ENCODE assay signal across 13 cellular contexts in genomic region chr15:49619226-49619625, GRCh38. TPM values are rescaled to one million over a fixed set of nuclear protein-coding genes. Genes with fewer than 3 reads are reported as not detected.
A peak's percentile ranks its signal among the peaks of the same experiment; 100 is the strongest.
DNase-seq lines count a peak whose midpoint lies in the region; ATAC-seq and TF ChIP-seq lines count a peak whose summit lies in the region.
"Had no signal": no experiment of that assay in that cellular context is flagged by ENCODE, and none has a peak within 500 bp of the region (broad histone marks: within the 10 kb centered on the region; RNA-seq: fewer than 3 reads in every experiment).

No MANE protein-coding gene starts in this region.

- H3K4me1 ChIP-seq in lower lobe of right lung (peaks cover 23% of the 10 kb centered on the region), thoracic aorta (ENCODE audit: control insufficient read depth in 1 of 2, low read depth in 2 of 2) (peaks cover 20 to 33% of the 10 kb centered on the region in 2 donors)

- H3K27ac Mint-ChIP-seq in activated naive CD4-positive, alpha-beta T cell treated with anti-CD3 and anti-CD28 coated beads, Interleukin-2, amount 50 U/mL, for 24 hours: peak overlapping the region; percentile 55

- H3K27me3 ChIP-seq in lower lobe of right lung (ENCODE audit: low read depth) (no peaks in the 10 kb centered on the region), thoracic aorta (replicated peaks; ENCODE audit: insufficient read depth) (no peaks in the 10 kb centered on the region)

- H3K36me3 ChIP-seq in lower lobe of right lung: no peaks in the 10 kb centered on the region
- H3K36me3 ChIP-seq in thoracic aorta: no peaks in the 10 kb centered on the region

- H3K9me3 ChIP-seq in lower lobe of right lung (peaks cover 7% of the 10 kb centered on the region), thoracic aorta (peaks cover 3% of the 10 kb centered on the region)

- peaks cover 57% of the 10 kb centered on the region for H3K4me1 Mint-ChIP-seq in activated naive CD4-positive, alpha-beta T cell treated with anti-CD3 and anti-CD28 coated beads, Interleukin-2, amount 50 U/mL, for 24 hours

- peaks cover 24% of the 10 kb centered on the region for H3K36me3 Mint-ChIP-seq in activated naive CD4-positive, alpha-beta T cell treated with anti-CD3 and anti-CD28 coated beads, Interleukin-2, amount 50 U/mL, for 24 hours

- no peak overlapping the region for H3K4me3 Mint-ChIP-seq in activated naive CD4-positive, alpha-beta T cell treated with anti-CD3 and anti-CD28 coated beads, Interleukin-2, amount 50 U/mL, for 24 hours

- no peaks in the 10 kb centered on the region for H3K27me3 Mint-ChIP-seq in activated naive CD4-positive, alpha-beta T cell treated with anti-CD3 and anti-CD28 coated beads, Interleukin-2, amount 50 U/mL, for 24 hours

- peak overlapping the region; percentile 94 for H3K27ac ChIP-seq in lower lobe of right lung
- H3K27ac ChIP-seq in thoracic aorta: no peak overlapping the region

- TF ChIP-seq CTCF in lower lobe of right lung (IDR thresholded peaks at IDR 0.05) (no peak), thoracic aorta (IDR thresholded peaks at IDR 0.05) (no peak)

- intact Hi-C loops in lower lobe of right lung (cut with DNase I): no loop called here

- H3K4me3 ChIP-seq in lower lobe of right lung (no peak overlapping the region), thoracic aorta (peak overlapping the region; percentile 98)

- no peak for DNase-seq in activated naive CD4-positive, alpha-beta T cell treated with anti-CD3 and anti-CD28 coated beads, Interleukin-2, amount 50 U/mL, for 16 hours
- DNase-seq in RPMI7951 (ENCODE audit: low read depth) (peak; percentile 11), lower lobe of right lung (no peak), thoracic aorta (ENCODE audit: low spot score) (no peak), cortex of kidney (lab: John Stamatoyannopoulos, UW) (no peak), occipital lobe (lab: John Stamatoyannopoulos, UW) (no peak)
- DNase-seq: amygdala; GOT3; NCI-H345; RPMI8226; stimulated activated CD4-positive, alpha-beta T cell treated with anti-CD3 and anti-CD28 coated beads, Interleukin-12 subunit alpha, Interleukin-12 subunit beta, amount 100 ng/mL, for 4 hours had no signal

- H3K9me3 Mint-ChIP-seq in activated naive CD4-positive, alpha-beta T cell treated with anti-CD3 and anti-CD28 coated beads, Interleukin-2, amount 50 U/mL, for 24 hours: no peaks in the 10 kb centered on the region

- no peak for ATAC-seq in lower lobe of right lung
- no peak for ATAC-seq in thoracic aorta (ENCODE audit: insufficient number of reproducible peaks, low FRiP score, low read depth)
- ATAC-seq in HG03108 (IDR thresholded peaks at IDR 0.05; ENCODE audit: unreplicated experiment): no peak

RNA-seq across cellular contexts. Expression of gene FAM227B, which starts 1.4 kb away (rescaled TPM):
- total RNA-seq in RPMI7951 (2014; rRNA removed; shearing (Covaris generic)): 6.4 and 7.7 TPM in 2 replicates
- 5.1 TPM for total RNA-seq in lower lobe of right lung
- 10 to 100 TPM in 1 of 2 donors, 1 to 10 TPM in 1; 3.2 to 15.2 TPM for total RNA-seq in thoracic aorta
- 7.3 TPM for total RNA-seq in occipital lobe

RNA-seq across cellular contexts. Expression of gene DTWD1, which starts 1.6 kb away (rescaled TPM):
- 58.5 and 60.3 TPM in 2 replicates for total RNA-seq in RPMI7951 (2014; rRNA removed; shearing (Covaris generic))
- total RNA-seq in lower lobe of right lung (29.3 TPM), thoracic aorta (10 to 100 TPM; 14.5 to 20.4 TPM), occipital lobe (42.3 TPM)
